Comparison of ENCODE assay signal across 11 cellular contexts in the genomic region with DNA sequence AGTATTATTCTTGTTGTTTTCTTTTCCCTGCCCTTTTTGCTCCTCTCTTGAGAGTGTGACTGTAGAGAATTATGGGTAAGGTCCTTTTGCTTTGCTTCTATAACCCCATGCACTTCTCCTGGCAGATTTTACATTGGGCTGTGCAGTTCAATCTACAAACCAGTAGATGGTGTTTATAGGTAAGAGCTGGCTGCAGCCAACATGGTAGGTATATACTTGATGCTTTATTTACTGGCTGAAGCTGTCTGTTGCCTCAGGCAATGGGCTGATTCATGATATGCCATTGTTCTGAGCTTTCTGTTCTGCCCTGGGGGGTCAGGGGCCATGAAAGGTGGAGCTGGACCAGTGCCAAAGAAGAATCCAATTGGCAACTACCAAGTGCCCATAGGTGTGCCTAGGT. TPM values are rescaled to one million over a fixed set of nuclear protein-coding genes. Genes with fewer than 3 reads are reported as not detected.
DNase-seq lines count a peak whose midpoint lies in the region; ATAC-seq and TF ChIP-seq lines count a peak whose summit lies in the region.
"Had no signal": no experiment of that assay in that cellular context is flagged by ENCODE, and none has a peak within 500 bp of the region (broad histone marks: within the 10 kb centered on the region; RNA-seq: fewer than 3 reads in every experiment).

No MANE protein-coding gene starts in this region.

- H2BK5ac ChIP-seq in trophoblast cell (ENCODE audit: low read depth, low read length, poor library complexity) = no peak overlapping the region

- no peak overlapping the region for H3K4ac ChIP-seq in trophoblast cell (ENCODE audit: low read depth, low read length)

- H3K27me3 ChIP-seq in trophoblast cell (ENCODE audit: insufficient read depth, low read length) = no peaks in the 10 kb centered on the region
- H3K27me3 ChIP-seq in CD4-positive, alpha-beta T cell (ENCODE audit: control insufficient read depth, insufficient read depth, low read length) = no peaks in the 10 kb centered on the region
- H3K27me3 ChIP-seq: Peyer's patch, sigmoid colon had no signal

- H2AK5ac ChIP-seq in trophoblast cell (ENCODE audit: low read length) = no peak overlapping the region

- no peaks in the 10 kb centered on the region for H3K9me3 ChIP-seq in trophoblast cell (ENCODE audit: insufficient read depth, low read depth, low read length)
- H3K9me3 ChIP-seq in CD4-positive, alpha-beta T cell (ENCODE audit: control insufficient read depth, low read length) = no peaks in the 10 kb centered on the region
- H3K9me3 ChIP-seq: Peyer's patch, sigmoid colon had no signal

- CTCF ChIA-PET in CD4-positive, alpha-beta T cell (lab: Charles Lee) = interaction anchor here (1.7 kb wide), 1 partner anchor 9 kb away, joined by 5 read pairs; no protein-coding TSS in a partner anchor

- no peaks in the 10 kb centered on the region for H3K36me3 Mint-ChIP-seq in CD4-positive, alpha-beta T cell (ENCODE audit: low read depth)
- H3K36me3 Mint-ChIP-seq: stimulated activated naive B cell treated with anti-CD40 and anti-IgM and Interleukin-4, amounts not matched to agents 10 μg/mL and 1 μg/mL and 100 μg/mL, for 72 hours had no signal

- ATAC-seq in HG02981 (IDR thresholded peaks at IDR 0.05; ENCODE audit: unreplicated experiment) (peak; percentile 67), GM18502 (IDR thresholded peaks at IDR 0.05; ENCODE audit: poor library complexity, unreplicated experiment) (no peak), Right ventricle myocardium inferior (no peak)
- no peak for ATAC-seq in CD4-positive, alpha-beta T cell (ENCODE audit: poor library complexity)

- H3K27ac ChIP-seq in trophoblast cell (ENCODE audit: low read depth, low read length) = no peak overlapping the region
- H3K27ac ChIP-seq in CD4-positive, alpha-beta T cell (ENCODE audit: low read depth, low read length) = no peak overlapping the region
- H3K27ac ChIP-seq: Peyer's patch, sigmoid colon had no signal

- no peaks in the 10 kb centered on the region for H3K27me3 Mint-ChIP-seq in CD4-positive, alpha-beta T cell

- peaks cover 3% of the 10 kb centered on the region for H3K9me3 Mint-ChIP-seq in CD4-positive, alpha-beta T cell
- H3K9me3 Mint-ChIP-seq: stimulated activated naive B cell treated with anti-CD40 and anti-IgM and Interleukin-4, amounts not matched to agents 10 μg/mL and 1 μg/mL and 100 μg/mL, for 72 hours had no signal

- no peak overlapping the region for H3K4me3 ChIP-seq in trophoblast cell (ENCODE audit: low read depth, low read length)
- H3K4me3 ChIP-seq: Peyer's patch, sigmoid colon had no signal

- H3K79me1 ChIP-seq in trophoblast cell (ENCODE audit: low read length) = no peaks in the 10 kb centered on the region

- no peak overlapping the region for H4K8ac ChIP-seq in trophoblast cell (ENCODE audit: low read depth, low read length)

- H2AFZ ChIP-seq in trophoblast cell (ENCODE audit: insufficient read depth, low read length, poor library complexity) = no peak overlapping the region

- POLR2A ChIA-PET in CD4-positive, alpha-beta T cell (lab: Charles Lee) = no interaction called here

- intact Hi-C loops in CD4-positive, alpha-beta T cell (cut with DNase I, micrococcal nuclease) = no loop called here
- intact Hi-C loops in Right ventricle myocardium inferior (cut with DNase I) = no loop called here

- no peak overlapping the region for H2BK120ac ChIP-seq in trophoblast cell (ENCODE audit: insufficient read depth, low read length, poor library complexity)

- no peaks in the 10 kb centered on the region for H3K79me2 ChIP-seq in trophoblast cell (ENCODE audit: control insufficient read depth, insufficient read depth, low read length, poor library complexity)

- no peak overlapping the region for H3K23ac ChIP-seq in trophoblast cell (ENCODE audit: low read length)

- H3K27ac Mint-ChIP-seq in CD4-positive, alpha-beta T cell = no peak overlapping the region
- H3K27ac Mint-ChIP-seq: stimulated activated naive B cell treated with anti-CD40 and anti-IgM and Interleukin-4, amounts not matched to agents 10 μg/mL and 1 μg/mL and 100 μg/mL, for 72 hours had no signal

- no peaks in the 10 kb centered on the region for H3K36me3 ChIP-seq in trophoblast cell (ENCODE audit: control insufficient read depth in 1 of 2, insufficient read depth in 2 of 2, low read length in 2 of 2)
- H3K36me3 ChIP-seq: Peyer's patch, sigmoid colon had no signal

- no peak overlapping the region for H4K12ac ChIP-seq in trophoblast cell (ENCODE audit: low read depth, low read length)

- no peak overlapping the region for H4K91ac ChIP-seq in trophoblast cell (ENCODE audit: low read depth, low read length)

- no peaks in the 10 kb centered on the region for H3K4me1 Mint-ChIP-seq in CD4-positive, alpha-beta T cell (ENCODE audit: low read depth)
- H3K4me1 Mint-ChIP-seq: stimulated activated naive B cell treated with anti-CD40 and anti-IgM and Interleukin-4, amounts not matched to agents 10 μg/mL and 1 μg/mL and 100 μg/mL, for 72 hours had no signal

- no peak overlapping the region for H3K4me2 ChIP-seq in trophoblast cell (ENCODE audit: low read length)

- no peaks in the 10 kb centered on the region for H3K4me1 ChIP-seq in trophoblast cell (ENCODE audit: control insufficient read depth in 1 of 2, insufficient read depth in 2 of 2, low read length in 2 of 2)
- H3K4me1 ChIP-seq: Peyer's patch, sigmoid colon had no signal

- H2BK12ac ChIP-seq in trophoblast cell (ENCODE audit: low read length) = no peak overlapping the region

- H3K14ac ChIP-seq in trophoblast cell (ENCODE audit: low read length) = no peak overlapping the region

- H3K9ac ChIP-seq in trophoblast cell (ENCODE audit: low read length) = no peak overlapping the region

- H3K4me3 Mint-ChIP-seq in CD4-positive, alpha-beta T cell = no peak overlapping the region
- H3K4me3 Mint-ChIP-seq: stimulated activated naive B cell treated with anti-CD40 and anti-IgM and Interleukin-4, amounts not matched to agents 10 μg/mL and 1 μg/mL and 100 μg/mL, for 72 hours had no signal

- DNase-seq in NCI-H345 (lab: John Stamatoyannopoulos, UW) = peak; percentile 18
- DNase-seq in NCI-H345 treated with DMSO at 0.1 percent for 48 hours (lab: John Stamatoyannopoulos, UW; ENCODE audit: unreplicated experiment) = no peak
- peak; percentile 17 for DNase-seq in RPMI8226
- peak; percentile 59 to 62 for DNase-seq in trophoblast cell
- DNase-seq in CD4-positive, alpha-beta T cell = no peak
- no peak for DNase-seq in Right ventricle myocardium inferior (ENCODE audit: missing footprints)
- DNase-seq: Peyer's patch; sigmoid colon; stimulated activated naive B cell treated with anti-CD40 and anti-IgM and Interleukin-4, amounts not matched to agents 10 μg/mL and 1 μg/mL and 100 μg/mL, for 72 hours had no signal

- no peak overlapping the region for H3K18ac ChIP-seq in trophoblast cell (ENCODE audit: low read length)

- TF ChIP-seq CTCF in CD4-positive, alpha-beta T cell (IDR thresholded peaks at IDR 0.05) = no peak

RNA-seq across cellular contexts. Expression of a gene that starts 48.3 kb away (rescaled TPM):
- 0.05 and 0.10 TPM in 2 replicates for polyA plus RNA-seq in trophoblast cell (2013)
- total RNA-seq in CD4-positive, alpha-beta T cell = not detected
- total RNA-seq in Right ventricle myocardium inferior = not detected
- total RNA-seq: Peyer's patch, sigmoid colon had no signal

Comparison
In these comparisons a context has a peak if more than half of its experiments do, and no peak if none do; other contexts are left out.
1. DNase-seq: peak in NCI-H345 (single experiment), RPMI8226 (single experiment) and trophoblast cell (2 of 2); none in NCI-H345 treated with DMSO at 0.1 percent for 48 hours (single experiment), CD4-positive, alpha-beta T cell (0 of 10) and Right ventricle myocardium inferior (single experiment).